Comparison of ENCODE assay signal across 8 cellular contexts in genomic region chr13:80339578-80339840, GRCh38.
A peak's percentile ranks its signal among the peaks of the same experiment; 100 is the strongest.
DNase-seq lines count a peak whose midpoint lies in the region; ATAC-seq and TF ChIP-seq lines count a peak whose summit lies in the region.

No MANE protein-coding gene starts in this region.

- DNase-seq in HAP-1 (ENCODE audit: low spot score in 2 of 2) = peak; percentile 37
- no peak for DNase-seq in WERI-Rb-1
- no peak for DNase-seq in iPS DF 6.9 (ENCODE audit: low read depth, low spot score)
- no peak for DNase-seq in GM20000 (ENCODE audit: low spot score)
- DNase-seq in activated gamma-delta T cell treated with Interleukin-2 at 50 U/mL for 16 hours = no peak

- ATAC-seq in HG02678 (IDR thresholded peaks at IDR 0.05; ENCODE audit: unreplicated experiment) = no peak
- ATAC-seq in HG02852 (IDR thresholded peaks at IDR 0.05; ENCODE audit: unreplicated experiment) = no peak

- in situ Hi-C loops in HAP-1 (cut with MboI; ENCODE audit: low sequenced_read_pairs) = no loop called here

- H3K4me3 ChIP-seq in HAP-1 (peak overlapping the region; percentile 81), WERI-Rb-1 (ENCODE audit: low read depth, low read length) (peak overlapping the region; percentile 91), iPS DF 6.9 (ENCODE audit: low read length) (peak overlapping the region; percentile 85; the same call in 1 of the 2 replicates), skin epidermis (peak overlapping the region; percentile 49 to 77 (median 70))

- peaks cover 11% of the 10 kb centered on the region for H3K4me1 ChIP-seq in HAP-1
- 0 out of 2 replicates have a peak, but pooled peaks cover 1% of the 10 kb centered on the region for H3K4me1 ChIP-seq in iPS DF 6.9 (ENCODE audit: control insufficient read depth, insufficient read depth, low read length)

- H3K27ac ChIP-seq in WERI-Rb-1 (no peak overlapping the region), iPS DF 6.9 (ENCODE audit: low read length) (no peak overlapping the region), skin epidermis (peak overlapping the region; percentile 34 to 95 (median 88))

- TF ChIP-seq CTCF in WERI-Rb-1 (IDR thresholded peaks at IDR 0.05; ENCODE audit: low read depth, low read length) (no peak), GM20000 (IDR thresholded peaks at IDR 0.05; ENCODE audit: extremely low read depth, missing control alignments) (no peak)

- H3K36me3 ChIP-seq in HAP-1 (replicated peaks) (peaks cover 12% of the 10 kb centered on the region), WERI-Rb-1 (no peaks in the 10 kb centered on the region), iPS DF 6.9 (ENCODE audit: control insufficient read depth, insufficient read depth, low read length) (peaks cover 8% of the 10 kb centered on the region)

- H3K9me3 ChIP-seq in HAP-1 (no peaks in the 10 kb centered on the region), WERI-Rb-1 (ENCODE audit: severe bottlenecking) (no peaks in the 10 kb centered on the region), iPS DF 6.9 (ENCODE audit: control insufficient read depth, insufficient read depth, low read length) (no peaks in the 10 kb centered on the region)

- WGBS in iPS DF 6.9 (ENCODE audit: insufficient coverage, insufficient read length) = no CpG with 5 or more reads among the region's 4 CpGs

- no peaks in the 10 kb centered on the region for H3K27me3 ChIP-seq in HAP-1 (ENCODE audit: low read depth)
- no peaks in the 10 kb centered on the region for H3K27me3 ChIP-seq in WERI-Rb-1 (ENCODE audit: insufficient read depth, low read depth, severe bottlenecking)
- H3K27me3 ChIP-seq in iPS DF 6.9 (ENCODE audit: control insufficient read depth, insufficient read depth, low read length) = no peaks in the 10 kb centered on the region

Comparison
In these comparisons a context has a peak if more than half of its experiments do, and no peak if none do; other contexts are left out.
1. DNase-seq: peak in HAP-1 (2 of 2); none in WERI-Rb-1 (single experiment), iPS DF 6.9 (single experiment), GM20000 (single experiment) and activated gamma-delta T cell treated with Interleukin-2 at 50 U/mL for 16 hours (single experiment).
2. H3K27ac ChIP-seq: peak in skin epidermis (21 of 21); none in WERI-Rb-1 (single experiment) and iPS DF 6.9 (single experiment).
3. Peak in every context shown above with its lines, with median percentiles within 50 percentile points of each other: H3K4me3 ChIP-seq.